ENCODE assay signal across 8 cellular contexts in the genomic region with DNA sequence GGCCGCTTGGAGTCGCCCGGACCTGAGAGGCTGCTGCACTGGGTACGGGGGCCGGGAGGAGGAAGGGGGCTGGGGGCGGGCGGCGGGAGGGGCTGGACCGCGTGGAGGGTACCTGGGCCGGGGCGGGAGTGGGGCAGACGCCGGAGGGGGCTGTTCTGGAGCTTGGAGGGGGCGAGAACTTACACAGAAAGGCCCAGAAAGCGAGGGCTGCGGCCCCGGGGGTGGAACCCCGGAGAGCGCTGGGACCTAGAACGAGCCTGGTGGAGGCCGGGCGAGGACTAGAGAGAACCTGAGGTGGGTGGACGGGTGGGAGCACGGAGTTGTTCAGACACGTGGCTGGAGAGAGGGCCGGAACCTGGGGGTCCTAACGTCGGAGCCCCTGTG. TPM values are rescaled to one million over a fixed set of nuclear protein-coding genes. Genes with fewer than 3 reads are reported as not detected.
DNase-seq lines count a peak whose midpoint lies in the region; TF ChIP-seq lines count a peak whose summit lies in the region.

No MANE protein-coding gene starts in this region.

- H3K4me3 ChIP-seq in adrenal gland, result peak overlapping the region in 3 of 4 donors; percentile 68 to 91 (median 81)
- H3K4me3 ChIP-seq in thymus (ENCODE audit: low read length), result peak overlapping the region; percentile 65

- intact Hi-C loops in adrenal gland (cut with DNase I), result no loop called here

- peaks cover 55% of the 10 kb centered on the region for H3K4me1 Mint-ChIP-seq in activated T-cell treated with anti-CD3 and anti-CD28 coated beads, Interleukin-2, amount 50 U/mL, for 24 hours (ENCODE audit: low read depth)

- WGBS in adrenal gland, 4 donors, result 0 to 3% (median 1%) methylated on average over 10 to 29 of the region's 29 CpGs
- under 1% methylated on average over 29 of the region's 29 CpGs for WGBS in thymus

- H3K27ac Mint-ChIP-seq in activated T-cell treated with anti-CD3 and anti-CD28 coated beads, Interleukin-2, amount 50 U/mL, for 24 hours, result peak overlapping the region; percentile 99

- no peak for TF ChIP-seq CTCF in adrenal gland (IDR thresholded peaks at IDR 0.05)

- peaks cover 76% of the 10 kb centered on the region for H3K36me3 Mint-ChIP-seq in activated T-cell treated with anti-CD3 and anti-CD28 coated beads, Interleukin-2, amount 50 U/mL, for 24 hours (ENCODE audit: low read depth)

- H3K9me3 Mint-ChIP-seq in activated T-cell treated with anti-CD3 and anti-CD28 coated beads, Interleukin-2, amount 50 U/mL, for 24 hours, result peaks cover 3% of the 10 kb centered on the region

- H3K4me1 ChIP-seq in adrenal gland (replicated peaks in 1 of 2), result peaks cover 35 to 49% of the 10 kb centered on the region in 2 donors
- peaks cover 30% of the 10 kb centered on the region for H3K4me1 ChIP-seq in thymus (ENCODE audit: control insufficient read depth, insufficient read depth, low read length)

- H3K9me3 ChIP-seq in adrenal gland (replicated peaks in 1 of 3) (no peaks in the 10 kb centered on the region), thymus (ENCODE audit: control insufficient read depth) (no peaks in the 10 kb centered on the region)

- no peaks in the 10 kb centered on the region for H3K27me3 Mint-ChIP-seq in activated T-cell treated with anti-CD3 and anti-CD28 coated beads, Interleukin-2, amount 50 U/mL, for 24 hours

- H3K4me3 Mint-ChIP-seq in activated T-cell treated with anti-CD3 and anti-CD28 coated beads, Interleukin-2, amount 50 U/mL, for 24 hours, result peak overlapping the region; percentile 87

- H3K36me3 ChIP-seq in adrenal gland (replicated peaks in 1 of 2), result peaks cover 0 to 14% of the 10 kb centered on the region in 2 donors
- H3K36me3 ChIP-seq in thymus (ENCODE audit: control insufficient read depth, insufficient read depth), result peaks cover 12% of the 10 kb centered on the region

- no peak for TF ChIP-seq POLR2A in adrenal gland (IDR thresholded peaks at IDR 0.05)

- no peak for DNase-seq in activated T-cell treated with anti-CD3 and anti-CD28 coated beads, Interleukin-2, amount 50 U/mL, for 24 hours
- DNase-seq in activated T-cell treated with anti-CD3 and anti-CD28 coated beads, Interleukin-2, amount 50 U/mL, for 1 hour, result no peak
- peak in 2 of 7 donors; percentile 16 to 43 for DNase-seq in adrenal gland
- DNase-seq in left kidney (ENCODE audit: low read depth, low spot score), result peak; percentile 26
- no peak for DNase-seq in HPDE6-E6E7 (ENCODE audit: extremely low spot score)
- DNase-seq in stimulated activated CD4-positive, alpha-beta T cell treated with anti-CD3 and anti-CD28 coated beads, Interleukin-4, amount 100 ng/mL, for 1 hour, result no peak
- no peak for DNase-seq in NCI-H82 (lab: John Stamatoyannopoulos, UW)

- H3K27ac ChIP-seq in adrenal gland, result peak overlapping the region in 4 of 5 donors; percentile 88 to 94 (median 90)
- peak overlapping the region; percentile 93 for H3K27ac ChIP-seq in thymus (ENCODE audit: low read depth)

- H3K27me3 ChIP-seq in adrenal gland, result no peaks in the 10 kb centered on the region
- no peaks in the 10 kb centered on the region for H3K27me3 ChIP-seq in thymus (ENCODE audit: control insufficient read depth, insufficient read depth)

RNA-seq across cellular contexts. Expression of a gene that starts 0.3 kb away (rescaled TPM):
- 10 to 100 TPM; 16.8 to 55.7 (median 23.7) TPM for total RNA-seq in adrenal gland
- polyA plus RNA-seq in adrenal gland (10 to 100 TPM in 2 of 3 donors, 1 to 10 TPM in 1; 8.7 to 23.3 (median 22.4) TPM), thymus (22.9 TPM)

RNA-seq across cellular contexts. Expression of a gene that starts 2.9 kb away (rescaled TPM):
- total RNA-seq in adrenal gland, result 10 to 100 TPM; 23.3 to 68.7 (median 46.0) TPM
- polyA plus RNA-seq in adrenal gland (100 to 1,000 TPM in 1 of 3 donors, 10 to 100 TPM in 2; 16.6 to 101 (median 97.5) TPM), thymus (32.9 TPM)

RNA-seq across cellular contexts. Expression of a gene that starts 4.3 kb away (rescaled TPM):
- total RNA-seq in adrenal gland, result 10 to 100 TPM; 22.1 to 42.8 (median 27.9) TPM
- polyA plus RNA-seq in adrenal gland (10 to 100 TPM; 14.8 to 63.8 (median 42.8) TPM), thymus (17.2 TPM)

RNA-seq across cellular contexts. Expression of a gene that starts 11.1 kb away (rescaled TPM):
- total RNA-seq in adrenal gland, result 100 to 1,000 TPM in 6 of 8 donors, 10 to 100 TPM in 2; 76.0 to 178 (median 122) TPM
- polyA plus RNA-seq in adrenal gland (100 to 1,000 TPM in 1 of 3 donors, 10 to 100 TPM in 2; 58.9 to 243 (median 85.3) TPM), thymus (123 TPM)

RNA-seq across cellular contexts. Expression of a gene that starts 19.4 kb away (rescaled TPM):
- 10 to 100 TPM in 3 of 8 donors, 1 to 10 TPM in 5; 8.3 to 16.3 (median 9.8) TPM for total RNA-seq in adrenal gland
- polyA plus RNA-seq in adrenal gland (10 to 100 TPM in 1 of 3 donors, 1 to 10 TPM in 2; 3.5 to 13.6 (median 8.3) TPM), thymus (5.4 TPM)
